Comparison of ENCODE assay signal across 8 cellular contexts in genomic region chr4:112633477-112634235, GRCh38. TPM values are rescaled to one million over a fixed set of nuclear protein-coding genes. Genes with fewer than 3 reads are reported as not detected.
A peak's percentile ranks its signal among the peaks of the same experiment; 100 is the strongest.
DNase-seq lines count a peak whose midpoint lies in the region; ATAC-seq and TF ChIP-seq lines count a peak whose summit lies in the region.

No MANE protein-coding gene starts in this region.

- no peaks in the 10 kb centered on the region for H3K9me3 ChIP-seq in BE2C
- H3K9me3 ChIP-seq in neural progenitor cell (ENCODE audit: low read depth): no peaks in the 10 kb centered on the region

- H3K79me2 ChIP-seq in neural progenitor cell (ENCODE audit: low read depth): peaks cover 72% of the 10 kb centered on the region

- no peaks in the 10 kb centered on the region for H3K9me3 Mint-ChIP-seq in neural progenitor cell

- H4K20me1 ChIP-seq in neural progenitor cell (ENCODE audit: low read depth): no peaks in the 10 kb centered on the region

- peak; percentile 60 for TF ChIP-seq CTCF in BE2C (IDR thresholded peaks at IDR 0.05; ENCODE audit: low read depth, low read length)
- peak; percentile 82 for TF ChIP-seq CTCF in neural progenitor cell (IDR thresholded peaks at IDR 0.05)

- peaks cover 2% of the 10 kb centered on the region for H3K36me3 Mint-ChIP-seq in neural progenitor cell

- peak; percentile 26 for ATAC-seq in GM18517 (IDR thresholded peaks at IDR 0.05; ENCODE audit: unreplicated experiment)
- ATAC-seq in left colon: no peak
- no peak for ATAC-seq in HG03159 (IDR thresholded peaks at IDR 0.05; ENCODE audit: unreplicated experiment)

- H3K27ac ChIP-seq in neural progenitor cell: peak overlapping the region; percentile 41

- H3K4me1 ChIP-seq in BE2C: no peaks in the 10 kb centered on the region
- peaks cover 22% of the 10 kb centered on the region for H3K4me1 ChIP-seq in neural progenitor cell

- intact Hi-C loops in left colon (cut with DNase I, micrococcal nuclease): loop anchor here in 1 of 2 donors (5.0 kb wide), 1 partner anchor 319 kb away; no protein-coding TSS in a partner anchor

- no peak overlapping the region for H3K27ac Mint-ChIP-seq in neural progenitor cell

- H3K27me3 Mint-ChIP-seq in neural progenitor cell (ENCODE audit: insufficient read depth, low read depth): peaks cover 5% of the 10 kb centered on the region

- H3K27me3 ChIP-seq in BE2C: no peaks in the 10 kb centered on the region
- H3K27me3 ChIP-seq in neural progenitor cell: no peaks in the 10 kb centered on the region

- peaks cover 6% of the 10 kb centered on the region for H3K4me1 Mint-ChIP-seq in neural progenitor cell

- H3K36me3 ChIP-seq in BE2C (peaks cover 2% of the 10 kb centered on the region; the same call in 1 of the 2 replicates), neural progenitor cell (peaks cover 16% of the 10 kb centered on the region)

- no peak overlapping the region for H3K4me3 ChIP-seq in BE2C (ENCODE audit: low read depth, low read length)
- H3K4me3 ChIP-seq in neural progenitor cell: no peak overlapping the region

- peak overlapping the region; percentile 40 for H3K4me2 ChIP-seq in neural progenitor cell

- H3K4me3 Mint-ChIP-seq in neural progenitor cell: no peak overlapping the region

- H3F3A ChIP-seq in neural progenitor cell (ENCODE audit: low read depth): peaks cover 49% of the 10 kb centered on the region

- no peak overlapping the region for H2AFZ ChIP-seq in neural progenitor cell (replicated peaks)

- H3K9ac ChIP-seq in neural progenitor cell: no peak overlapping the region

- DNase-seq in BE2C: no peak
- DNase-seq in NCI-H524 treated with DMSO at 0.1 percent for 48 hours (lab: John Stamatoyannopoulos, UW): peak; percentile 2
- DNase-seq in dedifferentiated amniotic fluid mesenchymal stem cell (ENCODE audit: extremely low spot score): peak; percentile 66
- DNase-seq in neural progenitor cell (ENCODE audit: low spot score): peak; percentile 37
- DNase-seq in left colon: no peak
- no peak for DNase-seq in NCI-H2107 (lab: John Stamatoyannopoulos, UW)

RNA-seq across cellular contexts. Expression of gene ZGRF1, which starts 3.1 kb away (rescaled TPM):
- 1.8 TPM for polyA plus RNA-seq in BE2C (2012; ENCODE audit: insufficient read depth, insufficient read length, low read depth)
- total RNA-seq in neural progenitor cell (ENCODE audit: low replicate concordance) (89.2 and 128 TPM in 2 replicates), left colon (1 to 10 TPM; 2.0 to 4.1 TPM)

RNA-seq across cellular contexts. Expression of gene LARP7, which starts 3.3 kb away (rescaled TPM):
- polyA plus RNA-seq in BE2C (2012; ENCODE audit: insufficient read depth, insufficient read length, low read depth): 39.8 TPM
- 88.7 and 154 TPM in 2 replicates for total RNA-seq in neural progenitor cell (ENCODE audit: low replicate concordance)
- total RNA-seq in left colon: 10 to 100 TPM; 36.8 to 43.4 TPM

Comparison
In these comparisons a context has a peak if more than half of its experiments do, and no peak if none do; other contexts are left out.
1. DNase-seq: peak in NCI-H524 treated with DMSO at 0.1 percent for 48 hours (single experiment), dedifferentiated amniotic fluid mesenchymal stem cell (single experiment) and neural progenitor cell (single experiment); none in BE2C (single experiment), left colon (0 of 2) and NCI-H2107 (single experiment).
2. RNA of gene ZGRF1, which starts 3.1 kb away (total RNA-seq): 89.2 to 128 TPM in neural progenitor cell; 2.0 to 4.1 TPM in left colon; every median in the first group is over 10 times any median in the second.